Comparison of ENCODE assay signal across 11 cellular contexts in genomic region chr15:66565731-66566130, GRCh38. TPM values are rescaled to one million over a fixed set of nuclear protein-coding genes. Genes with fewer than 3 reads are reported as not detected.
DNase-seq lines count a peak whose midpoint lies in the region; ATAC-seq and TF ChIP-seq lines count a peak whose summit lies in the region.
"Had no signal": no experiment of that assay in that cellular context is flagged by ENCODE, and none has a peak within 500 bp of the region (broad histone marks: within the 10 kb centered on the region; RNA-seq: fewer than 3 reads in every experiment).

TSS of gene LCTL (minus strand) at chr15:66565998. CDS start at chr15:66565365, 633 bp downstream.

- no peak within 1 kb of the TSS for H3K4me3 ChIP-seq in fibroblast of the aortic adventitia (ENCODE audit: low read depth, low read length)

- H3K4me3 Mint-ChIP-seq in osteocyte (ENCODE audit: unreplicated experiment) = no peak within 1 kb of the TSS
- peak within 1 kb of the TSS in 1 of 10 donors; percentile 26 for H3K4me3 Mint-ChIP-seq in naive thymus-derived CD8-positive, alpha-beta T cell

- peak; percentile 64 for DNase-seq in ELR (ENCODE audit: low read depth)
- peak; percentile 53 for DNase-seq in RPMI8226
- DNase-seq in fibroblast of the aortic adventitia (ENCODE audit: low read depth) = peak; percentile 46
- peak; percentile 81 for DNase-seq in osteocyte (ENCODE audit: extremely low spot score, unreplicated experiment)
- DNase-seq in erythroblast (lab: John Stamatoyannopoulos, UW) = no peak
- DNase-seq in naive thymus-derived CD8-positive, alpha-beta T cell = no peak
- DNase-seq in SHP77 treated with DMSO at 0.1 percent for 48 hours (lab: John Stamatoyannopoulos, UW) = no peak
- DNase-seq: NCI-H1436 treated with DMSO at 0.1 percent for 48 hours had no signal

- ATAC-seq in HG02973 (IDR thresholded peaks at IDR 0.05; ENCODE audit: unreplicated experiment) = no peak
- ATAC-seq in naive thymus-derived CD8-positive, alpha-beta T cell = no peak

- POLR2A ChIA-PET in naive thymus-derived CD8-positive, alpha-beta T cell (lab: Charles Lee) = no interaction called here

- no peaks in the 10 kb centered on the region for H3K9me3 Mint-ChIP-seq in osteocyte (ENCODE audit: unreplicated experiment)
- H3K9me3 Mint-ChIP-seq in naive thymus-derived CD8-positive, alpha-beta T cell = no peaks in the 10 kb centered on the region

- no peaks in the 10 kb centered on the region for H3K27me3 Mint-ChIP-seq in osteocyte (ENCODE audit: unreplicated experiment)
- H3K27me3 Mint-ChIP-seq in naive thymus-derived CD8-positive, alpha-beta T cell = peaks cover 0 to 6% (median 0%) of the 10 kb centered on the region in 5 donors

- peak within 1 kb of the TSS; percentile 72 for H3K27ac Mint-ChIP-seq in osteocyte (ENCODE audit: unreplicated experiment)
- peak within 1 kb of the TSS in 4 of 10 donors; percentile 20 to 71 (median 44) for H3K27ac Mint-ChIP-seq in naive thymus-derived CD8-positive, alpha-beta T cell

- no peaks in the 10 kb centered on the region for H3K36me3 Mint-ChIP-seq in osteocyte (ENCODE audit: unreplicated experiment)
- no peaks in the 10 kb centered on the region for H3K36me3 Mint-ChIP-seq in naive thymus-derived CD8-positive, alpha-beta T cell

- TF ChIP-seq CTCF in fibroblast of the aortic adventitia (IDR thresholded peaks at IDR 0.05; ENCODE audit: insufficient read depth, low read length) = no peak
- TF ChIP-seq CTCF in osteocyte (IDR thresholded peaks at IDR 0.05) = no peak

- peaks cover 17% of the 10 kb centered on the region for H3K4me1 Mint-ChIP-seq in osteocyte (ENCODE audit: unreplicated experiment)
- H3K4me1 Mint-ChIP-seq in naive thymus-derived CD8-positive, alpha-beta T cell = peaks cover 6 to 10% (median 7%) of the 10 kb centered on the region in 4 donors

- TF ChIP-seq POLR2A in erythroblast (IDR thresholded peaks at IDR 0.05; ENCODE audit: low read length) = no peak

RNA-seq across cellular contexts. Expression of gene LCTL, which starts in this region (rescaled TPM):
- total RNA-seq in fibroblast of the aortic adventitia (ENCODE audit: low replicate concordance) (0.09 TPM in 1 of 2 replicates, not detected in the other), osteocyte (not detected in 2 replicates)
- total RNA-seq in naive thymus-derived CD8-positive, alpha-beta T cell = not detected
- polyA plus RNA-seq in naive thymus-derived CD8-positive, alpha-beta T cell = not detected
- total RNA-seq: liver; T-helper 2 cell treated with Interferon-gamma antibody and Interleukin-4, amounts not matched to agents 100 ng/mL and 5 ng/mL, for 36 hours had no signal

Comparison
In these comparisons a context has a peak if more than half of its experiments do, and no peak if none do; other contexts are left out.
1. Peak in DNase-seq in fibroblast of the aortic adventitia; RNA of the gene not detected or under 1 TPM.
2. Peak in DNase-seq in osteocyte; RNA of the gene not detected or under 1 TPM.
3. DNase-seq: peak in ELR (single experiment) and RPMI8226 (single experiment); none in erythroblast (0 of 2), naive thymus-derived CD8-positive, alpha-beta T cell (0 of 10) and SHP77 treated with DMSO at 0.1 percent for 48 hours (single experiment).